1 cellular context compared by ENCODE assay signal in the genomic region with DNA sequence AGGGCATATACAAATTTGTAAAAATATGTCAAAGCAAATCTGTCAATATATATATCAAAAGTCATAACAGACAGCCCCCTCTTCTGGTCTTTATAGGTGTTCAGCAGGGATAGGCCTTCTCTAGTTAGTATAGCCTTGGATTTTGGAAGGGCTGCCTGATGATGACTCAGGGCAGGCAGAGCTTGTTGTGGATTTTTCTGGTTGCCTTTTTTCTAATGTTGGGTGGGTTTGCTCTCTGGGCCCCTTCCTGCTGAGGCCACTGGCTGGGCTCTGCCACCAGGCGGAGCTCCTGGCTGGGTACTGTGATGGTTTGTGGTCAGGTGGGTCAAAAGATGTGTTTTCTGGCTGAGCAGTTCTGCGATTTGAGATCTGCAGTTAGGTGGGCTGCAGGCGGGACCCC.
A peak's percentile ranks its signal among the peaks of the same experiment; 100 is the strongest.
TF ChIP-seq lines count a peak whose summit lies in the region.

No MANE protein-coding gene starts in this region.

TF ChIP-seq in H1, 55 proteins besides CTCF, POLR2A, EP300 and RAD21:
- no peak for TF ChIP-seq SUZ12 (IDR thresholded peaks at IDR 0.05; ENCODE audit: low read length)
- TF ChIP-seq CTBP2 (IDR thresholded peaks at IDR 0.05; ENCODE audit: borderline replicate concordance, insufficient read depth, insufficient read length, low read length), result no peak
- no peak for TF ChIP-seq CEBPB (IDR thresholded peaks at IDR 0.05; ENCODE audit: low read depth, low read length)
- TF ChIP-seq CBX5 (IDR thresholded peaks at IDR 0.05; ENCODE audit: low read depth, low read length), result no peak
- TF ChIP-seq ZNF274 (IDR thresholded peaks at IDR 0.05; ENCODE audit: borderline replicate concordance, extremely low read depth, low read length), result no peak
- TF ChIP-seq SP1 (IDR thresholded peaks at IDR 0.05; ENCODE audit: low read depth, low read length), result no peak
- no peak for TF ChIP-seq NANOG (IDR thresholded peaks at IDR 0.05; ENCODE audit: insufficient read depth, low read depth, low read length, poor library complexity, severe bottlenecking)
- TF ChIP-seq SIRT6 (IDR thresholded peaks at IDR 0.05; ENCODE audit: low read length), result no peak
- TF ChIP-seq ASH2L (IDR thresholded peaks at IDR 0.05; ENCODE audit: low read length), result no peak
- TF ChIP-seq CBX8 (IDR thresholded peaks at IDR 0.05; ENCODE audit: borderline replicate concordance, low read depth, low read length), result no peak
- TF ChIP-seq, protein P1, sequence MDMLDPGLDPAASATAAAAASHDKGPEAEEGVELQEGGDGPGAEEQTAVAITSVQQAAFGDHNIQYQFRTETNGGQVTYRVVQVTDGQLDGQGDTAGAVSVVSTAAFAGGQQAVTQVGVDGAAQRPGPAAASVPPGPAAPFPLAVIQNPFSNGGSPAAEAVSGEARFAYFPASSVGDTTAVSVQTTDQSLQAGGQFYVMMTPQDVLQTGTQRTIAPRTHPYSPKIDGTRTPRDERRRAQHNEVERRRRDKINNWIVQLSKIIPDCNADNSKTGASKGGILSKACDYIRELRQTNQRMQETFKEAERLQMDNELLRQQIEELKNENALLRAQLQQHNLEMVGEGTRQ (IDR thresholded peaks at IDR 0.05; ENCODE audit: low read length), result 0 out of 2 replicates have a peak, but pooled peaks have one; percentile 10
- no peak for TF ChIP-seq SRF (IDR thresholded peaks at IDR 0.05; ENCODE audit: low read depth, low read length)
- TF ChIP-seq FOSL1 (IDR thresholded peaks at IDR 0.05; ENCODE audit: insufficient read depth, low read depth, low read length), result no peak
- TF ChIP-seq TAF7 (optimal IDR thresholded peaks at IDR 0.05; ENCODE audit: borderline replicate concordance, low read depth, low read length), result no peak
- 0 out of 2 replicates have a peak, but pooled peaks have one; percentile 34 for TF ChIP-seq YY1 (IDR thresholded peaks at IDR 0.05; ENCODE audit: low read depth, low read length)
- TF ChIP-seq, protein P2, sequence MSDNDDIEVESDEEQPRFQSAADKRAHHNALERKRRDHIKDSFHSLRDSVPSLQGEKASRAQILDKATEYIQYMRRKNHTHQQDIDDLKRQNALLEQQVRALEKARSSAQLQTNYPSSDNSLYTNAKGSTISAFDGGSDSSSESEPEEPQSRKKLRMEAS (IDR thresholded peaks at IDR 0.05), result no peak
